Comparison of ENCODE assay signal across 8 cellular contexts in genomic region chr17:40647549-40648325, GRCh38. TPM values are rescaled to one million over a fixed set of nuclear protein-coding genes. Genes with fewer than 3 reads are reported as not detected.
DNase-seq lines count a peak whose midpoint lies in the region; ATAC-seq, FAIRE-seq and TF ChIP-seq lines count a peak whose summit lies in the region.

SMARCE1 (minus strand) TSS chr17:40647818; CDS start chr17:40645802, 2,016 bp downstream.

- H3K79me2 ChIP-seq in astrocyte (ENCODE audit: insufficient read depth, low read length) = peaks cover 57% of the 10 kb centered on the region

- intact Hi-C loops in uterus (cut with DNase I; ENCODE audit: low total_unique reads) = no loop called here

- H2AFZ ChIP-seq in astrocyte (ENCODE audit: low read depth, low read length) = peak within 1 kb of the TSS; percentile 92

- H3K36me3 ChIP-seq in astrocyte (ENCODE audit: insufficient read depth, low read length) = peaks cover 15% of the 10 kb centered on the region
- H3K36me3 ChIP-seq in rectal smooth muscle tissue (ENCODE audit: control insufficient read depth, insufficient read depth, low read length) = peaks cover 4% of the 10 kb centered on the region
- H3K36me3 ChIP-seq in uterus = no peaks in the 10 kb centered on the region

- peak within 1 kb of the TSS; percentile 99 for H3K9ac ChIP-seq in astrocyte (ENCODE audit: low read length)
- peak within 1 kb of the TSS; percentile 73 for H3K9ac ChIP-seq in rectal smooth muscle tissue (ENCODE audit: low read length)

- H3K27ac ChIP-seq in astrocyte (ENCODE audit: low read depth, low read length) = peak within 1 kb of the TSS; percentile 98
- peak within 1 kb of the TSS; percentile 99 for H3K27ac ChIP-seq in rectal smooth muscle tissue (ENCODE audit: low read depth, low read length)
- peak within 1 kb of the TSS; percentile 97 to 98 for H3K27ac ChIP-seq in uterus

- TF ChIP-seq CTCF in astrocyte (IDR thresholded peaks at IDR 0.05; ENCODE audit: insufficient read depth, low read depth, low read length) = no peak
- no peak for TF ChIP-seq CTCF in uterus (IDR thresholded peaks at IDR 0.05)

- peak within 1 kb of the TSS; percentile 99 for H3K27ac Mint-ChIP-seq in astrocyte (ENCODE audit: unreplicated experiment)

- peak within 1 kb of the TSS; percentile 85 for H3K4me2 ChIP-seq in astrocyte (ENCODE audit: low read length)

- peak in 1 of 2 donors; percentile 29 for TF ChIP-seq POLR2A in uterus (IDR thresholded peaks at IDR 0.05)

- no peaks in the 10 kb centered on the region for H3K9me3 Mint-ChIP-seq in astrocyte (ENCODE audit: unreplicated experiment)

- DNase-seq in GM03348 (ENCODE audit: low spot score) (peak; percentile 82), NCI-H1417 treated with DMSO at 0.1 percent for 48 hours (lab: John Stamatoyannopoulos, UW) (peak; percentile 46), T-helper 9 cell (peak; percentile 60), astrocyte (ENCODE audit: low read depth) (peak; percentile 71), hepatic stellate cell (ENCODE audit: low spot score) (peak; percentile 67), uterus (peak; percentile 64 to 69)

- no peak for FAIRE-seq in astrocyte (lab: Jason Lieb, UNC)

- H3K27me3 Mint-ChIP-seq in astrocyte (ENCODE audit: low read depth, unreplicated experiment) = no peaks in the 10 kb centered on the region

- H3K9me3 ChIP-seq in astrocyte (ENCODE audit: insufficient read depth, low read depth, low read length) = no peaks in the 10 kb centered on the region
- no peaks in the 10 kb centered on the region for H3K9me3 ChIP-seq in uterus

- peak within 1 kb of the TSS; percentile 96 for H3K4me3 ChIP-seq in astrocyte (ENCODE audit: insufficient read depth, low read depth, low read length)
- peak within 1 kb of the TSS; percentile 86 for H3K4me3 ChIP-seq in rectal smooth muscle tissue (ENCODE audit: low read length)
- peak within 1 kb of the TSS; percentile 78 to 91 for H3K4me3 ChIP-seq in uterus

- peaks cover under 1% of the 10 kb centered on the region for H4K20me1 ChIP-seq in astrocyte (ENCODE audit: insufficient read depth, low read length)

- H3K4me1 ChIP-seq in astrocyte (ENCODE audit: insufficient read depth, low read length) (peaks cover 19% of the 10 kb centered on the region), rectal smooth muscle tissue (ENCODE audit: control insufficient read depth, insufficient read depth, low read length) (peaks cover 13% of the 10 kb centered on the region), uterus (peaks cover 0 to 13% of the 10 kb centered on the region in 2 donors)

- H3K36me3 Mint-ChIP-seq in astrocyte (ENCODE audit: low read depth, unreplicated experiment) = peaks cover 3% of the 10 kb centered on the region

- ATAC-seq in HG02610 (IDR thresholded peaks at IDR 0.05; ENCODE audit: unreplicated experiment) = peak; percentile 56

- H3K4me1 Mint-ChIP-seq in astrocyte (ENCODE audit: low read depth, unreplicated experiment) = peaks cover 12% of the 10 kb centered on the region

- H3K27me3 ChIP-seq in astrocyte (ENCODE audit: insufficient read depth, low read length) (no peaks in the 10 kb centered on the region), rectal smooth muscle tissue (ENCODE audit: control insufficient read depth, insufficient read depth, low read length) (no peaks in the 10 kb centered on the region), uterus (no peaks in the 10 kb centered on the region)

- peak within 1 kb of the TSS; percentile 85 for H3K4me3 Mint-ChIP-seq in astrocyte (ENCODE audit: unreplicated experiment)

RNA-seq across cellular contexts. Expression of gene SMARCE1, which starts in this region (rescaled TPM):
- total RNA-seq in astrocyte (75.0 and 89.5 TPM in 2 replicates), uterus (100 to 1,000 TPM; 109 to 401 (median 159) TPM)

Comparison
In these comparisons a context has a peak if more than half of its experiments do, and no peak if none do; other contexts are left out.
1. Peak in every context shown above with its lines: DNase-seq, ATAC-seq, H3K4me3 ChIP-seq and H3K27ac ChIP-seq.